9 cellular contexts compared by ENCODE assay signal in the genomic region with DNA sequence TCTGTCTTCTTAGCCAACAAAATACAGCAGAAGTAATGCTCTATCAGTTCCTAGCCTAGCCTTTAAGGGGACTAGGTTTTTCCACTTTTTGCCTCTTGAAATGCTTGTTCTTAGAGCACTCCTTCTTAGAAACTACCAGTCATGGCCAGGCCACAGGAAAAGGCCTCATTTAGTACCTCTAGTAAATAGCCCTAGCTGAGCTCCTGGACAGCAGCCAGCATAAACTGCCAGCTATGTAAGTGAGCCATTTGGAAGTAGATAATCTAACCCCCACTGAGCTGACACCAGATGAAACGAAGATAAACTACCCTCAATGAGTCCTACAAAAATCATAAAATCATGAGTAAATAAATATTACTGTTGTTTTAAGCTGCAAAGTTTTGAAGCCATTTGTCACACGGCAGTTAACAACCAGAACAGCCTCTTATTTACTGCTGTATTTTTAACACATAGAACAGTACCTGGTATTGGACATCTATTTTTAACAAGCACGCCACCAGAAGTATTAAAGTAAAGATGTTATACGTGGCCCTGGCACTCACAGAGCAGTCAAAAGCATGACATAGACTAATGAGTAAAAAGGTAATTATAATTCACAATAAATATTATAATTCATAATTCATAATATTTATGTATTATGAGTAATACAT. TPM values are rescaled to one million over a fixed set of nuclear protein-coding genes. Genes with fewer than 3 reads are reported as not detected.
A peak's percentile ranks its signal among the peaks of the same experiment; 100 is the strongest.
DNase-seq lines count a peak whose midpoint lies in the region; ATAC-seq lines count a peak whose summit lies in the region.
"Had no signal": no experiment of that assay in that cellular context is flagged by ENCODE, and none has a peak within 500 bp of the region (broad histone marks: within the 10 kb centered on the region; RNA-seq: fewer than 3 reads in every experiment).

No MANE protein-coding gene starts in this region.

- ATAC-seq in left colon: peak; percentile 94
- ATAC-seq in GM21576 (IDR thresholded peaks at IDR 0.05; ENCODE audit: unreplicated experiment): no peak

- DNase-seq in DMS153 (lab: John Stamatoyannopoulos, UW): peak; percentile 77
- peak; percentile 87 for DNase-seq in LoVo (ENCODE audit: low spot score)
- peak; percentile 20 for DNase-seq in UCSD-AML1 (lab: John Stamatoyannopoulos, UW; ENCODE audit: unreplicated experiment)
- DNase-seq in left colon: peak; percentile 61 to 77
- no peak for DNase-seq in NOMO-1 (lab: John Stamatoyannopoulos, UW; ENCODE audit: unreplicated experiment in 2 of 2)
- no peak for DNase-seq in GM03348 (ENCODE audit: low spot score)
- DNase-seq in NCI-H526 (lab: John Stamatoyannopoulos, UW): no peak
- DNase-seq: NCI-H1694 had no signal

- intact Hi-C loops in left colon (cut with DNase I, micrococcal nuclease): no loop called here

RNA-seq across cellular contexts. Expression of a gene that starts 12.0 kb away (rescaled TPM):
- 10 to 100 TPM; 32.4 to 34.7 TPM for total RNA-seq in left colon

Comparison
In these comparisons a context has a peak if more than half of its experiments do, and no peak if none do; other contexts are left out.
1. DNase-seq: peak in DMS153 (single experiment), LoVo (single experiment), UCSD-AML1 (single experiment) and left colon (2 of 2); none in NOMO-1 (0 of 2), GM03348 (single experiment) and NCI-H526 (0 of 2).